In genomic region chr10:6406220-6407033, GRCh38 we compare ENCODE assay signal across 8 cellular contexts.
DNase-seq lines count a peak whose midpoint lies in the region; ATAC-seq and TF ChIP-seq lines count a peak whose summit lies in the region.

No MANE protein-coding gene starts in this region.

- H3K36me3 Mint-ChIP-seq in CD4-positive, alpha-beta T cell (ENCODE audit: low read depth): no peaks in the 10 kb centered on the region
- peaks cover 3% of the 10 kb centered on the region for H3K36me3 Mint-ChIP-seq in activated CD4-positive, alpha-beta memory T cell treated with anti-CD3 and anti-CD28 coated beads for 36 hours
- no peaks in the 10 kb centered on the region for H3K36me3 Mint-ChIP-seq in glutamatergic neuron (ENCODE audit: unreplicated experiment)

- CTCF ChIA-PET in CD4-positive, alpha-beta T cell (lab: Charles Lee): interaction anchor here (0.7 to 2.3 kb wide), 15 partner anchors 9 to 355 kb away, joined by 3 to 12 read pairs (median 3); partner anchors contain the start of gene PFKFB3
- CTCF ChIA-PET in HEK293 (lab: Yijun Ruan, JAX): interaction anchor here (0.5 to 2.6 kb wide), 25 partner anchors 9 to 1419 kb away, joined by 3 to 11 read pairs (median 3); partner anchors contain the start of genes ANKRD16, FBH1 and PFKFB3
- CTCF ChIA-PET in activated CD4-positive, alpha-beta memory T cell treated with anti-CD3 and anti-CD28 coated beads for 36 hours (lab: Charles Lee): interaction anchor here (0.7 to 2.9 kb wide), 41 partner anchors 9 to 344 kb away, joined by 3 to 57 read pairs (median 5); partner anchors contain the start of genes IL2RA and PFKFB3

- no peaks in the 10 kb centered on the region for H3K9me3 Mint-ChIP-seq in CD4-positive, alpha-beta T cell
- no peaks in the 10 kb centered on the region for H3K9me3 Mint-ChIP-seq in activated CD4-positive, alpha-beta memory T cell treated with anti-CD3 and anti-CD28 coated beads for 36 hours
- no peaks in the 10 kb centered on the region for H3K9me3 Mint-ChIP-seq in glutamatergic neuron (ENCODE audit: unreplicated experiment)

- no peaks in the 10 kb centered on the region for H3K27me3 Mint-ChIP-seq in CD4-positive, alpha-beta T cell
- H3K27me3 Mint-ChIP-seq in activated CD4-positive, alpha-beta memory T cell treated with anti-CD3 and anti-CD28 coated beads for 36 hours: peaks cover 3% of the 10 kb centered on the region
- no peaks in the 10 kb centered on the region for H3K27me3 Mint-ChIP-seq in glutamatergic neuron (ENCODE audit: unreplicated experiment)

- peak overlapping the region; percentile 66 for H3K27ac Mint-ChIP-seq in CD4-positive, alpha-beta T cell
- H3K27ac Mint-ChIP-seq in activated CD4-positive, alpha-beta memory T cell treated with anti-CD3 and anti-CD28 coated beads for 36 hours: peak overlapping the region; percentile 40
- H3K27ac Mint-ChIP-seq in glutamatergic neuron (ENCODE audit: unreplicated experiment): no peak overlapping the region

- DNase-seq in CD4-positive, alpha-beta T cell: no peak
- DNase-seq in activated CD4-positive, alpha-beta memory T cell treated with anti-CD3 and anti-CD28 coated beads for 36 hours: peak; percentile 51
- DNase-seq in glutamatergic neuron (no peak), GF-D8 (lab: John Stamatoyannopoulos, UW) (no peak)

- no peak overlapping the region for H3K27ac ChIP-seq in CD4-positive, alpha-beta T cell (ENCODE audit: low read depth, low read length)
- no peak overlapping the region for H3K27ac ChIP-seq in HEK293 (ENCODE audit: extremely low read depth, low read depth, low read length)

- peak overlapping the region; percentile 60 for H3K4me3 Mint-ChIP-seq in CD4-positive, alpha-beta T cell
- no peak overlapping the region for H3K4me3 Mint-ChIP-seq in activated CD4-positive, alpha-beta memory T cell treated with anti-CD3 and anti-CD28 coated beads for 36 hours
- no peak overlapping the region for H3K4me3 Mint-ChIP-seq in glutamatergic neuron (ENCODE audit: unreplicated experiment)

- peaks cover 65% of the 10 kb centered on the region for H3K4me1 Mint-ChIP-seq in CD4-positive, alpha-beta T cell (ENCODE audit: low read depth)
- H3K4me1 Mint-ChIP-seq in activated CD4-positive, alpha-beta memory T cell treated with anti-CD3 and anti-CD28 coated beads for 36 hours (ENCODE audit: low read depth): peaks cover 62% of the 10 kb centered on the region
- H3K4me1 Mint-ChIP-seq in glutamatergic neuron (ENCODE audit: low read depth, unreplicated experiment): peaks cover 12% of the 10 kb centered on the region

- H3K4me3 ChIP-seq in HEK293 (ENCODE audit: low read depth, low read length): no peak overlapping the region

- POLR2A ChIA-PET in CD4-positive, alpha-beta T cell (lab: Charles Lee): interaction anchor here (0.6 to 3.4 kb wide), 8 partner anchors 58 to 392 kb away, joined by 3 to 16 read pairs (median 3); partner anchors contain the start of gene PFKFB3
- POLR2A ChIA-PET in HEK293 (lab: Yijun Ruan, JAX): interaction anchor here (2.0 kb wide), 1 partner anchor 204 kb away, joined by 6 read pairs; the partner anchor contains the start of gene PFKFB3
- POLR2A ChIA-PET in activated CD4-positive, alpha-beta memory T cell treated with anti-CD3 and anti-CD28 coated beads for 36 hours (lab: Charles Lee): interaction anchor here (0.7 to 2.8 kb wide), 11 partner anchors 15 to 322 kb away, joined by 3 to 16 read pairs (median 4); partner anchors contain the start of gene PFKFB3

- no peaks in the 10 kb centered on the region for H3K36me3 ChIP-seq in HEK293 (ENCODE audit: control insufficient read depth in 2 of 2, insufficient read depth in 1 of 2, low read length in 2 of 2)

- intact Hi-C loops in CD4-positive, alpha-beta T cell (cut with DNase I, micrococcal nuclease): loop anchor here in 1 of 2 experiments (1.0 to 5.0 kb wide), 5 partner anchors 204 to 392 kb away; partner anchors contain the start of genes PFKFB3 and RBM17
- intact Hi-C loops in activated CD4-positive, alpha-beta memory T cell treated with anti-CD3 and anti-CD28 coated beads for 36 hours (cut with micrococcal nuclease): loop anchor here (1.0 to 5.0 kb wide), 5 partner anchors 58 to 297 kb away; no protein-coding TSS in a partner anchor

- no peaks in the 10 kb centered on the region for H3K9me3 ChIP-seq in CD4-positive, alpha-beta T cell (ENCODE audit: control insufficient read depth, low read length)
- no peaks in the 10 kb centered on the region for H3K9me3 ChIP-seq in HEK293 (ENCODE audit: control insufficient read depth, insufficient read depth, low read depth, low read length)

- no peak for ATAC-seq in CD4-positive, alpha-beta T cell (ENCODE audit: poor library complexity)
- ATAC-seq in HG03108 (IDR thresholded peaks at IDR 0.05; ENCODE audit: unreplicated experiment) (no peak), GM19463 (IDR thresholded peaks at IDR 0.05; ENCODE audit: unreplicated experiment) (no peak), GM19035 (IDR thresholded peaks at IDR 0.05; ENCODE audit: unreplicated experiment) (no peak)

- H3K4me1 ChIP-seq in HEK293 (ENCODE audit: control insufficient read depth, insufficient read depth, low read length): no peaks in the 10 kb centered on the region

- peak; percentile 51 for TF ChIP-seq CTCF in CD4-positive, alpha-beta T cell (IDR thresholded peaks at IDR 0.05)
- TF ChIP-seq CTCF in HEK293 (tag by site-specific recombination; IDR thresholded peaks at IDR 0.05) (no peak), glutamatergic neuron (IDR thresholded peaks at IDR 0.05; ENCODE audit: partially characterized antibody, unreplicated experiment) (peak; percentile 52)

- H3K27me3 ChIP-seq in CD4-positive, alpha-beta T cell (ENCODE audit: control insufficient read depth, insufficient read depth, low read length): no peaks in the 10 kb centered on the region

TF ChIP-seq in HEK293, 187 proteins besides CTCF, POLR2A, EP300 and RAD21:
- TF ChIP-seq ZNF211 (tag by site-specific recombination; IDR thresholded peaks at IDR 0.05; ENCODE audit: low read depth): no peak
- TF ChIP-seq ZNF571 (tag by site-specific recombination; IDR thresholded peaks at IDR 0.05): no peak
- peak; percentile 31 for TF ChIP-seq ZNF654 (tag by site-specific recombination; IDR thresholded peaks at IDR 0.05; ENCODE audit: low read depth)
- no peak for TF ChIP-seq ZBTB49 (tag by site-specific recombination; IDR thresholded peaks at IDR 0.05; ENCODE audit: low read depth)
- no peak for TF ChIP-seq SALL2 (tag by site-specific recombination; IDR thresholded peaks at IDR 0.05; ENCODE audit: borderline replicate concordance)
- TF ChIP-seq ZNF302 (tag by site-specific recombination; IDR thresholded peaks at IDR 0.05; ENCODE audit: low read depth): no peak
